ENCODE assay signal across 25 cellular contexts in the genomic region with DNA sequence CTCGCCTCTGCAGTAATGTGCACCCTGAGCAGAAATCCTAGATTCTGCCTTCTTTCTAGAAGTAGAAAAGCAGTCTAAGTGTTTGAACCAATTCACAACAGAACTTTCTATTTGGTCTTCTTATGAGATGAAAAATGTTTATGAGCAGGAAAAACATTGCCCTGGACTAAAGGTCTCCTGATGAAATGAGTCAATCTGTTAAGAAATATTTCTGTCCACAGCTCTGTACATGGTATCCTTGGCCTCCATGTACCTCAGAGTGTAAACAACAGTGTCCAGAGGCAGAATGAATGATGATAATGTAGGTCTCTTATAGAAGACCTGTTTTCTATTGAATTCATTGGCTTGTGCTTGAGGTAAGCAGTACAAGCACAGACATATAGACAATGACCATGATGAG. TPM values are rescaled to one million over a fixed set of nuclear protein-coding genes. Genes with fewer than 3 reads are reported as not detected.
"Had no signal": no experiment of that assay in that cellular context is flagged by ENCODE, and none has a peak within 500 bp of the region (broad histone marks: within the 10 kb centered on the region; RNA-seq: fewer than 3 reads in every experiment).

No MANE protein-coding gene starts in this region.

- H3K27me3 ChIP-seq: adrenal gland, breast epithelium, Peyer's patch, SJSA1 had no signal

- DNase-seq: activated CD4-positive, alpha-beta T cell treated with anti-CD3 and anti-CD28 coated beads for 4 hours; activated CD8-positive, alpha-beta memory T cell treated with anti-CD3 and anti-CD28 coated beads, Interleukin-2, amount 50 U/mL, for 4 hours; activated CD8-positive, alpha-beta T cell treated with anti-CD3 and anti-CD28 coated beads for 36 hours; activated gamma-delta T cell treated with Interleukin-2 at 50 U/mL for 16 hours; activated naive CD4-positive, alpha-beta T cell treated with anti-CD3 and anti-CD28 coated beads, Interleukin-2, amount 10 ng/mL, durations not matched to agents 7 days and 5 days; activated naive CD8-positive, alpha-beta T cell treated with anti-CD3 and anti-CD28 coated beads for 36 hours; activated T-cell treated with anti-CD3 and anti-CD28 coated beads, Interleukin-2, amount 50 U/mL, for 72 hours; adrenal gland; aorta; central memory CD4-positive, alpha-beta T cell; KG1; MG63; NCI-H1105; NCI-H1436; NCI-H1694 treated with DMSO at 0.1 percent for 48 hours; NCI-H2029 treated with DMSO at 0.1 percent for 48 hours; NCI-H345; NCI-H510A; NCI-H526 treated with DMSO at 0.1 percent for 48 hours; Peyer's patch; SHP77 had no signal

- H3K36me3 ChIP-seq: adrenal gland, breast epithelium, MG63, Peyer's patch, SJSA1 had no signal

- H3K4me3 ChIP-seq: adrenal gland, breast epithelium, MG63, Peyer's patch, SJSA1 had no signal

- H3K9me3 ChIP-seq: adrenal gland, breast epithelium, MG63, Peyer's patch, SJSA1 had no signal

- ATAC-seq: activated CD4-positive, CD25-positive, alpha-beta regulatory T cell treated with anti-CD3 and anti-CD28 coated beads, Interleukin-2, amount 50 U/mL, for 24 hours; activated CD8-positive, alpha-beta T cell treated with anti-CD3 and anti-CD28 coated beads for 36 hours; activated T-cell treated with anti-CD3 and anti-CD28 coated beads, Interleukin-2, amount 50 U/mL, for 72 hours had no signal

- H3K4me1 ChIP-seq: adrenal gland, breast epithelium, Peyer's patch, SJSA1 had no signal

- H3K27ac ChIP-seq: adrenal gland, breast epithelium, Peyer's patch, SJSA1 had no signal

RNA-seq across cellular contexts. Expression of a gene that starts 6.2 kb away (rescaled TPM):
- total RNA-seq: activated CD8-positive, alpha-beta T cell treated with anti-CD3 and anti-CD28 coated beads for 36 hours; activated naive CD8-positive, alpha-beta T cell treated with anti-CD3 and anti-CD28 coated beads for 36 hours; activated T-cell treated with anti-CD3 and anti-CD28 coated beads, Interleukin-2, amount 50 U/mL, for 72 hours; activated T-helper 2 cell treated with anti-CD3 and anti-CD28 coated beads, Interferon-gamma antibody, Interleukin-2, Interleukin-4, amounts not matched to agents 10 μg/mL and 5 μg/mL and 100 μg/mL, durations not matched to agents 14 hours and 24 hours and 36 hours; aorta; breast epithelium; Peyer's patch; SJSA1 had no signal
- polyA plus RNA-seq: aorta had no signal

RNA-seq across cellular contexts. Expression of a gene that starts 45.6 kb away (rescaled TPM):
- total RNA-seq: activated CD8-positive, alpha-beta T cell treated with anti-CD3 and anti-CD28 coated beads for 36 hours; activated naive CD8-positive, alpha-beta T cell treated with anti-CD3 and anti-CD28 coated beads for 36 hours; activated T-cell treated with anti-CD3 and anti-CD28 coated beads, Interleukin-2, amount 50 U/mL, for 72 hours; activated T-helper 2 cell treated with anti-CD3 and anti-CD28 coated beads, Interferon-gamma antibody, Interleukin-2, Interleukin-4, amounts not matched to agents 10 μg/mL and 5 μg/mL and 100 μg/mL, durations not matched to agents 14 hours and 24 hours and 36 hours; adrenal gland; aorta; breast epithelium; Peyer's patch; SJSA1 had no signal
- polyA plus RNA-seq: adrenal gland, aorta had no signal
